In genomic region chr11:11444027-11444799, GRCh38 we compare ENCODE assay signal across 16 cellular contexts.
DNase-seq lines count a peak whose midpoint lies in the region; ATAC-seq, FAIRE-seq and TF ChIP-seq lines count a peak whose summit lies in the region.
"Had no signal": no experiment of that assay in that cellular context is flagged by ENCODE, and none has a peak within 500 bp of the region (broad histone marks: within the 10 kb centered on the region; RNA-seq: fewer than 3 reads in every experiment).

No MANE protein-coding gene starts in this region.

- no peak overlapping the region for H3K4me3 ChIP-seq in right lobe of liver
- no peak overlapping the region for H3K4me3 ChIP-seq in HepG2 (replicated peaks in 1 of 3; ENCODE audit: insufficient read depth in 1 of 3, low read depth in 2 of 3, low read length in 3 of 3)
- H3K4me3 ChIP-seq in esophagus squamous epithelium, result no peak overlapping the region

- H3K27ac ChIP-seq in right lobe of liver (no peak overlapping the region), HepG2 (ENCODE audit: extremely low read length, insufficient read depth, low read length) (no peak overlapping the region), esophagus squamous epithelium (peak overlapping the region in 3 of 4 donors; percentile 7 to 64 (median 62))

- TF ChIP-seq CTCF in right lobe of liver (IDR thresholded peaks at IDR 0.05), result no peak
- TF ChIP-seq CTCF in HepG2 (CRISPR knock-in tag; IDR thresholded peaks at IDR 0.05), result no peak
- TF ChIP-seq CTCF in esophagus squamous epithelium (IDR thresholded peaks at IDR 0.05), result no peak
- TF ChIP-seq CTCF in osteocyte (IDR thresholded peaks at IDR 0.05), result no peak

- WGBS in right lobe of liver (ENCODE audit: insufficient coverage, low coverage, low lambda C conversion rate, missing lambda C conversion rate), result 81% methylated on average over 6 of the region's 13 CpGs
- WGBS in HepG2 (ENCODE audit: low lambda C conversion rate), result 57% methylated on average over 8 of the region's 13 CpGs
- WGBS in esophagus squamous epithelium, 2 donors, result 67 to 74% methylated on average over 2 to 9 of the region's 13 CpGs

- POLR2A ChIA-PET in HepG2 (lab: Yijun Ruan, JAX), result no interaction called here

- H3K36me3 ChIP-seq in right lobe of liver (no peaks in the 10 kb centered on the region), HepG2 (replicated peaks in 1 of 2; ENCODE audit: control insufficient read depth in 1 of 2, insufficient read depth in 2 of 2, low read length in 2 of 2) (no peaks in the 10 kb centered on the region), esophagus squamous epithelium (no peaks in the 10 kb centered on the region)

- no peak overlapping the region for H3K9ac ChIP-seq in HepG2 (ENCODE audit: insufficient read depth, low read depth, low read length)

- TF ChIP-seq RAD21 in HepG2 (CRISPR knock-in tag; IDR thresholded peaks at IDR 0.05), result no peak

- H3K27me3 Mint-ChIP-seq in osteocyte (ENCODE audit: unreplicated experiment), result no peaks in the 10 kb centered on the region

- no peak overlapping the region for H3K4me3 Mint-ChIP-seq in osteocyte (ENCODE audit: unreplicated experiment)
- H3K4me3 Mint-ChIP-seq: naive B cell had no signal

- no peak for TF ChIP-seq POLR2A in right lobe of liver (IDR thresholded peaks at IDR 0.05)
- no peak for TF ChIP-seq POLR2A in HepG2 (IDR thresholded peaks at IDR 0.05; ENCODE audit: insufficient read depth in 1 of 2, low read depth in 2 of 2, low read length in 2 of 2)
- TF ChIP-seq POLR2A in esophagus squamous epithelium (IDR thresholded peaks at IDR 0.05), result no peak

- H3K27me3 ChIP-seq in right lobe of liver, result no peaks in the 10 kb centered on the region
- peaks cover 0 to 6% of the 10 kb centered on the region in 2 experiments; a peak in 1 of 5 replicates for H3K27me3 ChIP-seq in HepG2 (ENCODE audit: control insufficient read depth in 1 of 2, insufficient read depth in 2 of 2, low read length in 2 of 2)
- no peaks in the 10 kb centered on the region for H3K27me3 ChIP-seq in esophagus squamous epithelium

- no peaks in the 10 kb centered on the region for H4K20me1 ChIP-seq in HepG2 (ENCODE audit: insufficient read depth, low read length)

- peaks cover 18% of the 10 kb centered on the region for H3K36me3 Mint-ChIP-seq in osteocyte (ENCODE audit: unreplicated experiment)

- no peaks in the 10 kb centered on the region for H3K9me3 Mint-ChIP-seq in osteocyte (ENCODE audit: unreplicated experiment)

- H3K9me3 ChIP-seq in right lobe of liver (no peaks in the 10 kb centered on the region), HepG2 (ENCODE audit: low read length) (no peaks in the 10 kb centered on the region), esophagus squamous epithelium (no peaks in the 10 kb centered on the region)

- in situ Hi-C loops in HepG2 (cut with HindIII; ENCODE audit: extremely low pct_ligation_motif_present, low pct_unique_long_range_greater_than_20kb), result no loop called here

- ATAC-seq in right lobe of liver (peak; percentile 43 to 66 (median 56)), HepG2 (no peak), HG03135 (IDR thresholded peaks at IDR 0.05; ENCODE audit: unreplicated experiment) (no peak)

- FAIRE-seq in HepG2 (lab: Jason Lieb, UNC), result no peak
- FAIRE-seq: GM18507 had no signal

- H3K27ac Mint-ChIP-seq in osteocyte (ENCODE audit: unreplicated experiment), result peak overlapping the region; percentile 84

- H3K4me2 ChIP-seq in HepG2 (ENCODE audit: low read depth, low read length), result no peak overlapping the region

- no peak overlapping the region for H2AFZ ChIP-seq in HepG2 (ENCODE audit: low read length)

- DNase-seq in right lobe of liver (no peak), HepG2 (ENCODE audit: low spot score) (no peak), esophagus squamous epithelium (lab: John Stamatoyannopoulos, UW) (no peak), osteocyte (ENCODE audit: extremely low spot score, unreplicated experiment) (no peak), KG1 (lab: John Stamatoyannopoulos, UW) (no peak), COLO829 (ENCODE audit: low spot score) (no peak), Kasumi-1 (lab: John Stamatoyannopoulos, UW) (no peak)
- DNase-seq: activated CD4-positive, alpha-beta T cell treated with anti-CD3 and anti-CD28 coated beads for 48 hours; activated naive CD4-positive, alpha-beta T cell treated with Interleukin-2 at 50 U/mL for 16 hours; naive B cell; NCI-H1105 treated with DMSO at 0.1 percent for 48 hours; NK-92 treated with Interleukin-12 subunit alpha and Interleukin-12 subunit beta, amount 100 ng/mL, for 24 hours; stimulated activated CD4-positive, alpha-beta T cell treated with anti-CD3 and anti-CD28 coated beads, Interleukin-2, amount 100 ng/mL, for 24 hours; stimulated activated naive CD4-positive, alpha-beta T cell had no signal

- CTCF ChIA-PET in HepG2 (lab: Yijun Ruan, JAX; ENCODE audit: low intra/inter-chr PET ratio, low total read pairs), result no interaction called here

- H3K4me1 Mint-ChIP-seq in osteocyte (ENCODE audit: unreplicated experiment), result peaks cover 54% of the 10 kb centered on the region
- H3K4me1 Mint-ChIP-seq: naive B cell had no signal

- no TSS peak for BruUV-seq in HepG2 (replicated peaks; lab: Mats Ljungman, UMichigan)

- TF ChIP-seq EP300 in HepG2 (IDR thresholded peaks at IDR 0.05; ENCODE audit: low read depth in 2 of 2, low read length in 2 of 2), result no peak
- no peak for TF ChIP-seq EP300 in HepG2 (CRISPR knock-in tag; IDR thresholded peaks at IDR 0.05; ENCODE audit: borderline replicate concordance)

- H3K4me1 ChIP-seq in right lobe of liver, result peaks cover 0 to 47% (median 16%) of the 10 kb centered on the region in 4 donors
- H3K4me1 ChIP-seq in HepG2 (ENCODE audit: insufficient read depth, low read length), result peaks cover 9% of the 10 kb centered on the region; the same call in 1 of the 2 replicates
- peaks cover 0 to 23% (median 11%) of the 10 kb centered on the region in 3 donors for H3K4me1 ChIP-seq in esophagus squamous epithelium

- intact Hi-C loops in right lobe of liver (cut with DNase I), result no loop called here
- intact Hi-C loops in HepG2 (cut with micrococcal nuclease; ENCODE audit: unreplicated experiment), result no loop called here
- intact Hi-C loops in esophagus squamous epithelium (cut with DNase I), result no loop called here

- H3K79me2 ChIP-seq in HepG2 (ENCODE audit: insufficient read depth, low read length), result no peaks in the 10 kb centered on the region

TF ChIP-seq in HepG2, 621 proteins besides CTCF, POLR2A, EP300 and RAD21:
- no peak for TF ChIP-seq ZNF569 (CRISPR knock-in tag; IDR thresholded peaks at IDR 0.05; ENCODE audit: borderline replicate concordance)
- TF ChIP-seq TBP (CRISPR knock-in tag; IDR thresholded peaks at IDR 0.05), result no peak
- TF ChIP-seq ISX (CRISPR knock-in tag; conservative IDR thresholded peaks at IDR 0.05), result no peak
- no peak for TF ChIP-seq ZNF747 (CRISPR knock-in tag; IDR thresholded peaks at IDR 0.05; ENCODE audit: borderline replicate concordance)
- no peak for TF ChIP-seq IRF9 (CRISPR knock-in tag; IDR thresholded peaks at IDR 0.05; ENCODE audit: borderline replicate concordance)
- no peak for TF ChIP-seq TAF15 (IDR thresholded peaks at IDR 0.05; ENCODE audit: low read depth, low read length, poor library complexity, severe bottlenecking)
- TF ChIP-seq ZNF414 (CRISPR knock-in tag; IDR thresholded peaks at IDR 0.05), result no peak
- TF ChIP-seq THAP11 (CRISPR knock-in tag; IDR thresholded peaks at IDR 0.05), result no peak
- TF ChIP-seq SMC3 (IDR thresholded peaks at IDR 0.05; ENCODE audit: low read length), result no peak
- TF ChIP-seq REL (CRISPR knock-in tag; conservative IDR thresholded peaks at IDR 0.05), result no peak
- no peak for TF ChIP-seq ZNF775 (CRISPR knock-in tag; IDR thresholded peaks at IDR 0.05; ENCODE audit: borderline replicate concordance)
- no peak for TF ChIP-seq CBX1 (IDR thresholded peaks at IDR 0.05; ENCODE audit: low read depth)
- no peak for TF ChIP-seq ZBTB37 (CRISPR knock-in tag; IDR thresholded peaks at IDR 0.05)
- TF ChIP-seq SP4 (CRISPR knock-in tag; IDR thresholded peaks at IDR 0.05), result no peak
- no peak for TF ChIP-seq ZNF597 (CRISPR knock-in tag; IDR thresholded peaks at IDR 0.05)
- TF ChIP-seq WIZ (CRISPR knock-in tag; IDR thresholded peaks at IDR 0.05), result no peak

Comparison
In these comparisons a context has a peak if more than half of its experiments do, and no peak if none do; other contexts are left out.
1. ATAC-seq: peak in right lobe of liver (4 of 4); none in HepG2 (single experiment) and HG03135 (single experiment).
2. H3K27ac ChIP-seq: peak in esophagus squamous epithelium (3 of 4); none in right lobe of liver (0 of 3) and HepG2 (single experiment).